In the genomic region with DNA sequence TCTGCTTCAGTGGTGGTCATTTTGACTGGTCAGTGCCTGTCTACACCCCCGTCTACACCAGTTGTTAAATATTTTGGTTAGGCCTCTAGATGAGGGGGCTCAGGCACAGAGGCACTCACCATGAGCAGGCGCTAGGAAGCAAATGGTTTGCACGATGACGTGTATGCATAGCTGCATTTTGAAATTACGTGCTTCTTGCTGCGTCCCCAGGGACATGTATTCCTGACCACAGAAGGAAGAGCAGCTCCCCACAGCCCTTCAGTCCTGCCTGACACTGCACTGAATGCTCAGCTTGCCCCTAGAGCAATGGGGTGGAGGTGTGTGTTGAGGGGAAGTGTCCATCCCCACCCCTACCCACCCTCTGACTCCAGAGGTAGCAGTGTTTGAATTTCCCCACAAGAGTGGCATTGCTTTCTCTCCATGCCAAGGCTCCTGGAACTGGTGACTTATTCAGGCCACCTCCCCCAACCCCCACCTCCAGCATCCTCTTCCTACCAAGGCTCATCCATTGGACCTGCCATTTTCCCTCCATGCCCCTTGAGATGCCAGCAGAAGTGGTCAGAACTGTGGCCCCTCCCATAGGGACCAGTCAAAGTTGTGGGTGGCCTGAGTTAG, we compare ENCODE assay signal across 1 cellular context.
TF ChIP-seq lines count a peak whose summit lies in the region.

No MANE protein-coding gene starts in this region.

TF ChIP-seq in K562, 482 proteins besides CTCF, POLR2A, EP300 and RAD21:
- TF ChIP-seq ZNF75A (CRISPR knock-in tag; IDR thresholded peaks at IDR 0.05) (no peak), ZC3H11A (IDR thresholded peaks at IDR 0.05; ENCODE audit: low read depth, low read length) (no peak), ZNF274 (IDR thresholded peaks at IDR 0.05; ENCODE audit: borderline replicate concordance, low read depth, low read length) (no peak), SMAD2 (IDR thresholded peaks at IDR 0.05; ENCODE audit: low read depth, low read length) (no peak), NFE2L1 (tag; IDR thresholded peaks at IDR 0.05; ENCODE audit: borderline replicate concordance, low read depth) (no peak), ERF (CRISPR knock-in tag; IDR thresholded peaks at IDR 0.05) (no peak), CXXC5 (CRISPR knock-in tag; IDR thresholded peaks at IDR 0.05) (no peak), HNRNPK (IDR thresholded peaks at IDR 0.05; ENCODE audit: low read depth, low read length, poor library complexity, severe bottlenecking) (no peak)
- TF ChIP-seq, protein P1, sequence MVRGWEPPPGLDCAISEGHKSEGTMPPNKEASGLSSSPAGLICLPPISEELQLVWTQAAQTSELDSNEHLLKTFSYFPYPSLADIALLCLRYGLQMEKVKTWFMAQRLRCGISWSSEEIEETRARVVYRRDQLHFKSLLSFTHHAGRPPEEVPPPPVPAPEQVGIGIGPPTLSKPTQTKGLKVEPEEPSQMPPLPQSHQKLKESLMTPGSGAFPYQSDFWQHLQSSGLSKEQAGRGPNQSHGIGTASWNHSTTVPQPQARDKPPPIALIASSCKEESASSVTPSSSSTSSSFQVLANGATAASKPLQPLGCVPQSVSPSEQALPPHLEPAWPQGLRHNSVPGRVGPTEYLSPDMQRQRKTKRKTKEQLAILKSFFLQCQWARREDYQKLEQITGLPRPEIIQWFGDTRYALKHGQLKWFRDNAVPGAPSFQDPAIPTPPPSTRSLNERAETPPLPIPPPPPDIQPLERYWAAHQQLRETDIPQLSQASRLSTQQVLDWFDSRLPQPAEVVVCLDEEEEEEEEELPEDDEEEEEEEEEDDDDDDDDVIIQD (CRISPR knock-in tag; IDR thresholded peaks at IDR 0.05): no peak
- TF ChIP-seq, protein P2, sequence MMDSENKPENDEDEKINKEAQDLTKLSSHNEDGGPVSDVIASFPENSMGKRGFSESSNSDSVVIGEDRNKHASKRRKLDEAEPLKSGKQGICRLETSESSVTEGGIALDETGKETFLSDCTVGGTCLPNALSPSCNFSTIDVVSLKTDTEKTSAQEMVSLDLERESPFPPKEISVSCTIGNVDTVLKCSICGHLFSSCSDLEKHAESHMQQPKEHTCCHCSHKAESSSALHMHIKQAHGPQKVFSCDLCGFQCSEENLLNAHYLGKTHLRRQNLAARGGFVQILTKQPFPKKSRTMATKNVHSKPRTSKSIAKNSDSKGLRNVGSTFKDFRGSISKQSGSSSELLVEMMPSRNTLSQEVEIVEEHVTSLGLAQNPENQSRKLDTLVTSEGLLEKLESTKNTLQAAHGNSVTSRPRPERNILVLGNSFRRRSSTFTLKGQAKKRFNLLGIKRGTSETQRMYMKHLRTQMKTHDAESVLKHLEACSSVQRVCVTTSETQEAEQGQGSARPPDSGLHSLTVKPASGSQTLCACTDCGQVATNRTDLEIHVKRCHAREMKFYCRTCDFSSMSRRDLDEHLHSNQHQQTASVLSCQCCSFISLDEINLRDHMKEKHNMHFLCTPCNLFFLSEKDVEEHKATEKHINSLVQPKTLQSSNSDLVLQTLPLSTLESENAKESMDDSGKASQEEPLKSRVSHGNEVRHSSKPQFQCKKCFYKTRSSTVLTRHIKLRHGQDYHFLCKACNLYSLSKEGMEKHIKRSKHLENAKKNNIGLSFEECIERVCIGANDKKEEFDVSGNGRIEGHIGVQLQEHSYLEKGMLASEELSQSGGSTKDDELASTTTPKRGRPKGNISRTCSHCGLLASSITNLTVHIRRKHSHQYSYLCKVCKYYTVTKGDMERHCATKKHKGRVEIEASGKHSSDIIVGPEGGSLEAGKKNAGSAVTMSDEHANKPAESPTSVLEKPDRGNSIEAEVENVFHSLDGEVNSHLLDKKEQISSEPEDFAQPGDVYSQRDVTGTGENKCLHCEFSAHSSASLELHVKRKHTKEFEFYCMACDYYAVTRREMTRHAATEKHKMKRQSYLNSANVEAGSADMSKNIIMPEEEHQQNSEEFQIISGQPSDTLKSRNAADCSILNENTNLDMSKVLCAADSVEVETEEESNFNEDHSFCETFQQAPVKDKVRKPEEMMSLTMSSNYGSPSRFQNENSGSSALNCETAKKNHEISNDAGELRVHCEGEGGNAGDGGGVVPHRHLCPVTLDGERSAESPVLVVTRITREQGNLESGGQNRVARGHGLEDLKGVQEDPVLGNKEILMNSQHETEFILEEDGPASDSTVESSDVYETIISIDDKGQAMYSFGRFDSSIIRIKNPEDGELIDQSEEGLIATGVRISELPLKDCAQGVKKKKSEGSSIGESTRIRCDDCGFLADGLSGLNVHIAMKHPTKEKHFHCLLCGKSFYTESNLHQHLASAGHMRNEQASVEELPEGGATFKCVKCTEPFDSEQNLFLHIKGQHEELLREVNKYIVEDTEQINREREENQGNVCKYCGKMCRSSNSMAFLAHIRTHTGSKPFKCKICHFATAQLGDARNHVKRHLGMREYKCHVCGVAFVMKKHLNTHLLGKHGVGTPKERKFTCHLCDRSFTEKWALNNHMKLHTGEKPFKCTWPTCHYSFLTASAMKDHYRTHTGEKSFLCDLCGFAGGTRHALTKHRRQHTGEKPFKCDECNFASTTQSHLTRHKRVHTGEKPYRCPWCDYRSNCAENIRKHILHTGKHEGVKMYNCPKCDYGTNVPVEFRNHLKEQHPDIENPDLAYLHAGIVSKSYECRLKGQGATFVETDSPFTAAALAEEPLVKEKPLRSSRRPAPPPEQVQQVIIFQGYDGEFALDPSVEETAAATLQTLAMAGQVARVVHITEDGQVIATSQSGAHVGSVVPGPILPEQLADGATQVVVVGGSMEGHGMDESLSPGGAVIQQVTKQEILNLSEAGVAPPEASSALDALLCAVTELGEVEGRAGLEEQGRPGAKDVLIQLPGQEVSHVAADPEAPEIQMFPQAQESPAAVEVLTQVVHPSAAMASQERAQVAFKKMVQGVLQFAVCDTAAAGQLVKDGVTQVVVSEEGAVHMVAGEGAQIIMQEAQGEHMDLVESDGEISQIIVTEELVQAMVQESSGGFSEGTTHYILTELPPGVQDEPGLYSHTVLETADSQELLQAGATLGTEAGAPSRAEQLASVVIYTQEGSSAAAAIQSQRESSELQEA (IDR thresholded peaks at IDR 0.05; ENCODE audit: low read depth): no peak
